Comparison of ENCODE assay signal across 1 cellular context in the genomic region with DNA sequence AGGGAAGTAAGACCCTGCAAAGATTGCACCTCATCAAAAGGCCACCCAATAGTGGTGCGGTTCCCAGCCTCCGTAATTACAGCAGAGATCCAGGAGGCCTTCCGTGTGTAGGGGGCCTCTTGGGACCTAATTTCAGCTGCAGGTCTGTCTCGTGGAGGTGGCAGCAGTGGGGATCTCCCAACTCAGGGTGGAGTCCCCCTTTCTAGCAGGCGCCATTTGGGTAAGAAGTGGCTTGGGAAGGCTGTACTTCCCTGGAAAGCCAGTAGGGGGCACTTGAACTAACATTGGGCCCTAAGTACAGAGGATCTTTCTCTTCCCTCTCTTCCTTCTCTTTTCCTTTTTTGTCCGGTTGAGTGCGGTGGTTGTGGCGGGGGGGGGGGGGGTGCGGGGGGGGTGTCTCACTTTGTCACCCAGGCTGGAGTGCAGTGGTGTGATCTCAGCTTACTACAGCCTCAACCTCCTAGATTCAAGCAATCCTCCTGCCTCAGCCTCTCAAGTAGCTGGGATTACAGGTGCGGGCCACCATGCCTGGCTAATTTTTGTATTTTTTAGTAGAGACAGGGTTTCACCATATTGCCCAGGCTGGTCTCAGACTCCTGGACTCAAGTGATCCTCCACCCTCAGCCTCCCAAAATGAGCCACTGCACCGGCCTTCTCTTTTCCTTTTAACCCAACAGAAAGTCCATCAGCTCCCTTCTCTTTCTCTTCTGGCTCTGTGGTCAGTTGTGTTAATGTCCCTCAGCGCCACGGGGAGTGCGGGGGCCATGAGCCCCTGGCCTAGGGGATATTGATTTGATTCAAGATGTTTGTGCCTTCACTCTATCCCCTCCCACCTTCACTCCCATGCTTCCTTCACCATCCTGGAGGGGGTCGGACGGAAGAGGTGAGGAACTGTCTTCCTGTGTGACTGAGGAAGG.
TF ChIP-seq lines count a peak whose summit lies in the region.

No MANE protein-coding gene starts in this region.

TF ChIP-seq in A549, 52 proteins besides CTCF, POLR2A, EP300 and RAD21 (continued from another document):
- TF ChIP-seq, protein P1, sequence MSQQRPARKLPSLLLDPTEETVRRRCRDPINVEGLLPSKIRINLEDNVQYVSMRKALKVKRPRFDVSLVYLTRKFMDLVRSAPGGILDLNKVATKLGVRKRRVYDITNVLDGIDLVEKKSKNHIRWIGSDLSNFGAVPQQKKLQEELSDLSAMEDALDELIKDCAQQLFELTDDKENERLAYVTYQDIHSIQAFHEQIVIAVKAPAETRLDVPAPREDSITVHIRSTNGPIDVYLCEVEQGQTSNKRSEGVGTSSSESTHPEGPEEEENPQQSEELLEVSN (IDR thresholded peaks at IDR 0.05; ENCODE audit: borderline replicate concordance, low read depth) = no peak
- TF ChIP-seq RARB (CRISPR knock-in tag; IDR thresholded peaks at IDR 0.05) = no peak
